9 cellular contexts compared by ENCODE assay signal in genomic region chr3:108036984-108037741, GRCh38. TPM values are rescaled to one million over a fixed set of nuclear protein-coding genes. Genes with fewer than 3 reads are reported as not detected.
DNase-seq lines count a peak whose midpoint lies in the region; ATAC-seq lines count a peak whose summit lies in the region.
"Had no signal": no experiment of that assay in that cellular context is flagged by ENCODE, and none has a peak within 500 bp of the region (broad histone marks: within the 10 kb centered on the region; RNA-seq: fewer than 3 reads in every experiment).

No MANE protein-coding gene starts in this region.

- no peak overlapping the region for H3K27ac ChIP-seq in Karpas-422 (ENCODE audit: low read length)
- H3K27ac ChIP-seq: body of pancreas had no signal

- no peak overlapping the region for H2AFZ ChIP-seq in Karpas-422 (ENCODE audit: low read length)

- intact Hi-C loops in posterior vena cava (cut with DNase I), result no loop called here

- H3K4me3 Mint-ChIP-seq in immature natural killer cell, result no peak overlapping the region

- no peaks in the 10 kb centered on the region for H3K9me2 ChIP-seq in Karpas-422 (replicated peaks; ENCODE audit: insufficient read depth, low read length)

- H3K27me3 Mint-ChIP-seq in immature natural killer cell (ENCODE audit: low read depth in 3 of 3), result peaks cover 0 to under 1% (median 0%) of the 10 kb centered on the region in 3 donors

- H3K4me1 Mint-ChIP-seq in immature natural killer cell, result peaks cover 16 to 43% of the 10 kb centered on the region in 2 donors

- H4K20me1 ChIP-seq in Karpas-422 (ENCODE audit: insufficient read depth, low read depth, low read length), result no peaks in the 10 kb centered on the region

- no peak overlapping the region for H3K4me3 ChIP-seq in Karpas-422 (ENCODE audit: low read length)
- H3K4me3 ChIP-seq: body of pancreas had no signal

- H3K79me2 ChIP-seq in Karpas-422 (ENCODE audit: low read length), result no peaks in the 10 kb centered on the region

- H3K36me3 ChIP-seq in Karpas-422 (ENCODE audit: insufficient read depth, low read length), result peaks cover 4% of the 10 kb centered on the region; the same call in 1 of the 2 replicates

- H3K36me3 Mint-ChIP-seq in immature natural killer cell, result peaks cover 0 to 47% (median 10%) of the 10 kb centered on the region in 3 donors

- peak; percentile 68 for DNase-seq in ELR (ENCODE audit: low read depth)
- DNase-seq in NCI-H524 treated with DMSO at 0.1 percent for 48 hours (lab: John Stamatoyannopoulos, UW), result peak; percentile 93
- DNase-seq in immature natural killer cell, result no peak
- no peak for DNase-seq in posterior vena cava (ENCODE audit: low spot score)
- no peak for DNase-seq in stimulated activated CD4-positive, alpha-beta T cell treated with anti-CD3 and anti-CD28 coated beads, Interleukin-2, amount 100 ng/mL, for 48 hours
- DNase-seq in Karpas-422, result no peak
- DNase-seq in NCI-H2227 (lab: John Stamatoyannopoulos, UW; ENCODE audit: unreplicated experiment), result no peak

- H3K4me2 ChIP-seq in Karpas-422 (ENCODE audit: low read depth, low read length, poor library complexity, severe bottlenecking), result no peak overlapping the region

- no peaks in the 10 kb centered on the region for H3K27me3 ChIP-seq in Karpas-422 (ENCODE audit: low read length)
- H3K27me3 ChIP-seq: body of pancreas had no signal

- H3K9me3 ChIP-seq in Karpas-422 (ENCODE audit: low read length), result no peaks in the 10 kb centered on the region
- H3K9me3 ChIP-seq: body of pancreas had no signal

- peak overlapping the region; percentile 13 to 79 (median 66) for H3K27ac Mint-ChIP-seq in immature natural killer cell

- H3K9ac ChIP-seq in Karpas-422 (ENCODE audit: low read length), result no peak overlapping the region

- no peaks in the 10 kb centered on the region for H3K9me3 Mint-ChIP-seq in immature natural killer cell

- peaks cover 7% of the 10 kb centered on the region for H3K4me1 ChIP-seq in Karpas-422 (ENCODE audit: low read length)
- H3K4me1 ChIP-seq: body of pancreas had no signal

- ATAC-seq in GM21381 (IDR thresholded peaks at IDR 0.05; ENCODE audit: unreplicated experiment), result peak; percentile 70
- ATAC-seq: body of pancreas had no signal

RNA-seq across cellular contexts. Expression of gene CD47, which starts 53.7 kb away (rescaled TPM):
- 100 to 1,000 TPM; 291 to 313 (median 291) TPM for polyA plus RNA-seq in immature natural killer cell
- 10 to 100 TPM; 72.4 to 74.0 TPM for total RNA-seq in posterior vena cava
- 119 and 180 TPM in 2 replicates for total RNA-seq in Karpas-422 (2014; rRNA removed; shearing (Covaris generic); ENCODE audit: low replicate concordance)

Comparison
In these comparisons a context has a peak if more than half of its experiments do, and no peak if none do; other contexts are left out.
1. DNase-seq: peak in ELR (single experiment) and NCI-H524 treated with DMSO at 0.1 percent for 48 hours (single experiment); none in immature natural killer cell (0 of 3), posterior vena cava (single experiment), stimulated activated CD4-positive, alpha-beta T cell treated with anti-CD3 and anti-CD28 coated beads, Interleukin-2, amount 100 ng/mL, for 48 hours (0 of 2), Karpas-422 (single experiment) and NCI-H2227 (single experiment).